ENCODE assay signal across 12 cellular contexts in genomic region chr20:47664068-47664437, GRCh38.
DNase-seq lines count a peak whose midpoint lies in the region; ATAC-seq and TF ChIP-seq lines count a peak whose summit lies in the region.
"Had no signal": no experiment of that assay in that cellular context is flagged by ENCODE, and none has a peak within 500 bp of the region (broad histone marks: within the 10 kb centered on the region; RNA-seq: fewer than 3 reads in every experiment).

No MANE protein-coding gene starts in this region.

- no peaks in the 10 kb centered on the region for H3K79me2 ChIP-seq in PC-3 (ENCODE audit: low read length)

- peaks cover 9% of the 10 kb centered on the region for H3K36me3 Mint-ChIP-seq in T-helper 1 cell treated with Interleukin-12 subunit alpha and Interleukin-12 subunit beta and Interleukin-4 antibody, amounts not matched to agents 30 μg/mL and 1 μg/mL, for 36 hours (ENCODE audit: low read depth)
- H3K36me3 Mint-ChIP-seq in glutamatergic neuron (ENCODE audit: unreplicated experiment) (peaks cover 4% of the 10 kb centered on the region), Calu3 (ENCODE audit: insufficient read depth, unreplicated experiment) (peaks cover 56% of the 10 kb centered on the region)
- H3K36me3 Mint-ChIP-seq in effector memory CD8-positive, alpha-beta T cell (ENCODE audit: insufficient read depth): peaks cover 14% of the 10 kb centered on the region

- H3K27me3 ChIP-seq in PC-3 (ENCODE audit: low read length): no peaks in the 10 kb centered on the region
- H3K27me3 ChIP-seq: brain microvascular endothelial cell had no signal

- TF ChIP-seq CTCF in PC-3 (conservative IDR thresholded peaks at IDR 0.05; ENCODE audit: low read depth, low read length) (0 out of 2 replicates have a peak, but pooled peaks have one; percentile 27), glutamatergic neuron (IDR thresholded peaks at IDR 0.05; ENCODE audit: partially characterized antibody, unreplicated experiment) (peak; percentile 39), Calu3 (IDR thresholded peaks at IDR 0.05; ENCODE audit: unreplicated experiment) (no peak)

- H3F3A ChIP-seq in PC-3 (ENCODE audit: low read length, unreplicated experiment): no peaks in the 10 kb centered on the region

- peak overlapping the region; percentile 68 for H3K27ac Mint-ChIP-seq in T-helper 1 cell treated with Interleukin-12 subunit alpha and Interleukin-12 subunit beta and Interleukin-4 antibody, amounts not matched to agents 30 μg/mL and 1 μg/mL, for 36 hours
- H3K27ac Mint-ChIP-seq in glutamatergic neuron (ENCODE audit: unreplicated experiment) (no peak overlapping the region), Calu3 (ENCODE audit: unreplicated experiment) (no peak overlapping the region)
- no peak overlapping the region for H3K27ac Mint-ChIP-seq in effector memory CD8-positive, alpha-beta T cell
- H3K27ac Mint-ChIP-seq: activated CD4-positive, alpha-beta memory T cell treated with anti-CD3 and anti-CD28 coated beads, Interleukin-2, amount 10 ng/mL, durations not matched to agents 7 days and 5 days had no signal

- DNase-seq in T-helper 1 cell (no peak), PC-3 (no peak), glutamatergic neuron (no peak), Calu3 (no peak), HUDEP-2 (lab: John Stamatoyannopoulos, UW; ENCODE audit: unreplicated experiment in 76 of 76) (no peak)
- no peak for DNase-seq in stimulated activated naive CD8-positive, alpha-beta T cell treated with anti-CD3 and anti-CD28 coated beads, Interleukin-15, Interleukin-2, amounts not matched to agents 100 U/mL and 50 U/mL, for 24 hours
- DNase-seq in effector memory CD8-positive, alpha-beta T cell: no peak
- DNase-seq: activated gamma-delta T cell had no signal

- POLR2A ChIA-PET in PC-3 (lab: Charles Lee; ENCODE audit: unreplicated experiment): interaction anchor here (0.5 to 0.6 kb wide), 2 partner anchors 465 to 728 kb away, joined by 4 to 5 read pairs; no protein-coding TSS in a partner anchor

- H3K27ac ChIP-seq in PC-3 (ENCODE audit: low read length): no peak overlapping the region
- H3K27ac ChIP-seq: brain microvascular endothelial cell had no signal

- peaks cover 48% of the 10 kb centered on the region for H3K36me3 ChIP-seq in PC-3 (ENCODE audit: low read depth, low read length)

- BruUV-seq in PC-3 (replicated peaks; lab: Mats Ljungman, UMichigan) (no TSS peak), Calu3 (replicated peaks; lab: Mats Ljungman, UMichigan) (no TSS peak)

- no peaks in the 10 kb centered on the region for H4K20me1 ChIP-seq in PC-3 (ENCODE audit: low read length)

- H3K4me1 ChIP-seq in PC-3 (ENCODE audit: insufficient read depth, low read length): no peaks in the 10 kb centered on the region

- peaks cover 6% of the 10 kb centered on the region for H3K4me1 Mint-ChIP-seq in T-helper 1 cell treated with Interleukin-12 subunit alpha and Interleukin-12 subunit beta and Interleukin-4 antibody, amounts not matched to agents 30 μg/mL and 1 μg/mL, for 36 hours (ENCODE audit: low read depth)
- H3K4me1 Mint-ChIP-seq in glutamatergic neuron (ENCODE audit: low read depth, unreplicated experiment): peaks cover 14% of the 10 kb centered on the region
- peaks cover 8% of the 10 kb centered on the region for H3K4me1 Mint-ChIP-seq in Calu3 (ENCODE audit: low read depth, unreplicated experiment)
- H3K4me1 Mint-ChIP-seq in effector memory CD8-positive, alpha-beta T cell (ENCODE audit: low read depth in 2 of 2): peaks cover 3 to 8% of the 10 kb centered on the region in 2 donors

- no peaks in the 10 kb centered on the region for H3K27me3 Mint-ChIP-seq in T-helper 1 cell treated with Interleukin-12 subunit alpha and Interleukin-12 subunit beta and Interleukin-4 antibody, amounts not matched to agents 30 μg/mL and 1 μg/mL, for 36 hours (ENCODE audit: low read depth)
- H3K27me3 Mint-ChIP-seq in glutamatergic neuron (ENCODE audit: unreplicated experiment) (peaks cover 5% of the 10 kb centered on the region), Calu3 (ENCODE audit: unreplicated experiment) (no peaks in the 10 kb centered on the region)
- no peaks in the 10 kb centered on the region for H3K27me3 Mint-ChIP-seq in effector memory CD8-positive, alpha-beta T cell
- H3K27me3 Mint-ChIP-seq: activated CD4-positive, alpha-beta memory T cell treated with anti-CD3 and anti-CD28 coated beads, Interleukin-2, amount 10 ng/mL, durations not matched to agents 7 days and 5 days had no signal

- no peak overlapping the region for H2AFZ ChIP-seq in PC-3 (ENCODE audit: low read length)

- H3K4me3 Mint-ChIP-seq in T-helper 1 cell treated with Interleukin-12 subunit alpha and Interleukin-12 subunit beta and Interleukin-4 antibody, amounts not matched to agents 30 μg/mL and 1 μg/mL, for 36 hours: no peak overlapping the region
- H3K4me3 Mint-ChIP-seq in glutamatergic neuron (ENCODE audit: unreplicated experiment) (no peak overlapping the region), Calu3 (ENCODE audit: low read depth, unreplicated experiment) (no peak overlapping the region)
- peak overlapping the region in 1 of 2 donors; percentile 3 for H3K4me3 Mint-ChIP-seq in effector memory CD8-positive, alpha-beta T cell
- H3K4me3 Mint-ChIP-seq: activated CD4-positive, alpha-beta memory T cell treated with anti-CD3 and anti-CD28 coated beads, Interleukin-2, amount 10 ng/mL, durations not matched to agents 7 days and 5 days had no signal

- no peaks in the 10 kb centered on the region for H3K9me3 Mint-ChIP-seq in T-helper 1 cell treated with Interleukin-12 subunit alpha and Interleukin-12 subunit beta and Interleukin-4 antibody, amounts not matched to agents 30 μg/mL and 1 μg/mL, for 36 hours
- peaks cover 6% of the 10 kb centered on the region for H3K9me3 Mint-ChIP-seq in glutamatergic neuron (ENCODE audit: unreplicated experiment)
- no peaks in the 10 kb centered on the region for H3K9me3 Mint-ChIP-seq in Calu3 (ENCODE audit: low read depth, unreplicated experiment)
- no peaks in the 10 kb centered on the region for H3K9me3 Mint-ChIP-seq in effector memory CD8-positive, alpha-beta T cell
- H3K9me3 Mint-ChIP-seq: activated CD4-positive, alpha-beta memory T cell treated with anti-CD3 and anti-CD28 coated beads, Interleukin-2, amount 10 ng/mL, durations not matched to agents 7 days and 5 days; neural crest cell had no signal

- intact Hi-C loops in PC-3 (cut with micrococcal nuclease): loop anchor here (5.0 kb wide), 1 partner anchor 633 kb away; no protein-coding TSS in a partner anchor
- intact Hi-C loops in Calu3 (cut with micrococcal nuclease; ENCODE audit: unreplicated experiment): loop anchor here (5.0 kb wide), 2 partner anchors 633 to 958 kb away; no protein-coding TSS in a partner anchor

- H3K9ac ChIP-seq in PC-3 (ENCODE audit: low read length): no peak overlapping the region

- H3K4me3 ChIP-seq in PC-3 (ENCODE audit: low read length): no peak overlapping the region

- no peak overlapping the region for H3K4me2 ChIP-seq in PC-3 (ENCODE audit: low read length)

- peak; percentile 27 for ATAC-seq in PC-3
- ATAC-seq in stimulated activated naive CD8-positive, alpha-beta T cell treated with anti-CD3 and anti-CD28 coated beads, Interleukin-15, Interleukin-2, amounts not matched to agents 100 U/mL and 50 U/mL, for 24 hours: peak; percentile 6
- ATAC-seq in effector memory CD8-positive, alpha-beta T cell (replicated peaks): no peak

- CTCF ChIA-PET in PC-3 (lab: Charles Lee): interaction anchor here (0.6 to 1.3 kb wide), 3 partner anchors 9 to 956 kb away, joined by 3 to 7 read pairs (median 3); no protein-coding TSS in a partner anchor
- CTCF ChIA-PET in Calu3 (lab: Charles Lee): interaction anchor here (0.6 to 1.5 kb wide), 6 partner anchors 11 to 956 kb away, joined by 3 to 11 read pairs (median 4); no protein-coding TSS in a partner anchor

- H3K9me3 ChIP-seq in PC-3 (ENCODE audit: low read length): no peaks in the 10 kb centered on the region

- no peaks in the 10 kb centered on the region for H3K9me2 ChIP-seq in PC-3 (replicated peaks; ENCODE audit: low read length)
